ENCODE assay signal across 8 cellular contexts in genomic region chr6:87700729-87701675, GRCh38. TPM values are rescaled to one million over a fixed set of nuclear protein-coding genes. Genes with fewer than 3 reads are reported as not detected.
DNase-seq lines count a peak whose midpoint lies in the region; ATAC-seq and TF ChIP-seq lines count a peak whose summit lies in the region.

No MANE protein-coding gene starts in this region.

- H3K27ac ChIP-seq in thyroid gland: peak overlapping the region; percentile 97 to 99 (median 99)

- H3K36me3 ChIP-seq in GM06990 (ENCODE audit: control insufficient read depth, insufficient read depth, low read length) (no peaks in the 10 kb centered on the region), thyroid gland (no peaks in the 10 kb centered on the region)

- no peaks in the 10 kb centered on the region for H3K9me3 ChIP-seq in thyroid gland

- H3K4me1 Mint-ChIP-seq in activated CD8-positive, alpha-beta T cell treated with anti-CD3 and anti-CD28 coated beads for 36 hours (ENCODE audit: low read depth): peaks cover 39% of the 10 kb centered on the region
- peaks cover 31 to 52% (median 45%) of the 10 kb centered on the region in 3 donors for H3K4me1 Mint-ChIP-seq in naive B cell

- 0 to 1% methylated on average over 28 to 49 of the region's 54 CpGs for WGBS in thyroid gland, 2 donors

- peak overlapping the region; percentile 90 for H3K27ac Mint-ChIP-seq in activated CD8-positive, alpha-beta T cell treated with anti-CD3 and anti-CD28 coated beads for 36 hours
- H3K27ac Mint-ChIP-seq in naive B cell: peak overlapping the region; percentile 91 to 99 (median 98)

- H3K9me3 Mint-ChIP-seq in activated CD8-positive, alpha-beta T cell treated with anti-CD3 and anti-CD28 coated beads for 36 hours: no peaks in the 10 kb centered on the region
- H3K9me3 Mint-ChIP-seq in naive B cell: no peaks in the 10 kb centered on the region

- peak; percentile 8 for TF ChIP-seq CTCF in GM06990 (IDR thresholded peaks at IDR 0.05; ENCODE audit: insufficient read depth, low read length, poor library complexity, severe bottlenecking)
- no peak for TF ChIP-seq CTCF in activated CD8-positive, alpha-beta T cell treated with anti-CD3 and anti-CD28 coated beads for 36 hours (IDR thresholded peaks at IDR 0.05)
- no peak for TF ChIP-seq CTCF in thyroid gland (IDR thresholded peaks at IDR 0.05)

- no peaks in the 10 kb centered on the region for H3K27me3 Mint-ChIP-seq in activated CD8-positive, alpha-beta T cell treated with anti-CD3 and anti-CD28 coated beads for 36 hours
- no peaks in the 10 kb centered on the region for H3K27me3 Mint-ChIP-seq in naive B cell

- intact Hi-C loops in activated CD8-positive, alpha-beta T cell treated with anti-CD3 and anti-CD28 coated beads for 36 hours (cut with micrococcal nuclease): no loop called here
- intact Hi-C loops in thyroid gland (cut with DNase I): no loop called here

- H3K4me3 ChIP-seq in GM06990 (replicated peaks; ENCODE audit: low read depth, low read length) (peak overlapping the region; percentile 98), thyroid gland (replicated peaks in 1 of 3) (peak overlapping the region; percentile 75 to 99 (median 98))

- peak overlapping the region; percentile 86 for H3K4me3 Mint-ChIP-seq in activated CD8-positive, alpha-beta T cell treated with anti-CD3 and anti-CD28 coated beads for 36 hours
- H3K4me3 Mint-ChIP-seq in naive B cell: peak overlapping the region; percentile 81 to 99 (median 96)

- peaks cover 7% of the 10 kb centered on the region in 2 donors for H3K4me1 ChIP-seq in thyroid gland

- TF ChIP-seq POLR2A in thyroid gland (IDR thresholded peaks at IDR 0.05): no peak

- no peaks in the 10 kb centered on the region for H3K27me3 ChIP-seq in GM06990 (replicated peaks; ENCODE audit: control insufficient read depth, insufficient read depth, low read length)
- H3K27me3 ChIP-seq in thyroid gland: no peaks in the 10 kb centered on the region

- DNase-seq in GM06990 (ENCODE audit: extremely low read depth, insufficient read length): peak; percentile 54
- peak; percentile 37 to 74 for DNase-seq in NCI-H524 (lab: John Stamatoyannopoulos, UW)
- peak; percentile 68 for DNase-seq in activated CD8-positive, alpha-beta T cell treated with anti-CD3 and anti-CD28 coated beads for 36 hours
- DNase-seq in naive B cell: peak; percentile 24
- DNase-seq in thyroid gland: peak; percentile 33 to 37
- no peak for DNase-seq in mesenteric fat pad (ENCODE audit: low spot score)

- POLR2A ChIA-PET in activated CD8-positive, alpha-beta T cell treated with anti-CD3 and anti-CD28 coated beads for 36 hours (lab: Charles Lee): interaction anchor here (0.5 to 2.5 kb wide), 14 partner anchors 14 to 1262 kb away, joined by 3 to 11 read pairs (median 4); partner anchors contain the start of genes ORC3, RARS2 and SLC35A1

- ATAC-seq in HG02885 (IDR thresholded peaks at IDR 0.05; ENCODE audit: poor library complexity, unreplicated experiment) (peak; percentile 0), esophagus mucosa (peak; percentile 33), naive B cell (ENCODE audit: low read depth in 2 of 2) (peak in 1 of 2 donors; percentile 8)
- peak; percentile 28 for ATAC-seq in activated CD8-positive, alpha-beta T cell treated with anti-CD3 and anti-CD28 coated beads for 36 hours

- CTCF ChIA-PET in activated CD8-positive, alpha-beta T cell treated with anti-CD3 and anti-CD28 coated beads for 36 hours (lab: Charles Lee): no interaction called here

- H3K36me3 Mint-ChIP-seq in activated CD8-positive, alpha-beta T cell treated with anti-CD3 and anti-CD28 coated beads for 36 hours (ENCODE audit: low read depth): peaks cover 25% of the 10 kb centered on the region
- H3K36me3 Mint-ChIP-seq in naive B cell: no peaks in the 10 kb centered on the region

RNA-seq across cellular contexts. Expression of gene AKIRIN2, which starts 1.0 kb away (rescaled TPM):
- total RNA-seq in activated CD8-positive, alpha-beta T cell treated with anti-CD3 and anti-CD28 coated beads for 36 hours: 10 to 100 TPM; 42.1 to 45.6 TPM
- total RNA-seq in esophagus mucosa (47.7 TPM), thyroid gland (10 to 100 TPM; 20.1 to 24.0 (median 21.9) TPM), mesenteric fat pad (55.7 TPM)
- polyA plus RNA-seq in naive B cell (ENCODE audit: low read depth in 6 of 6): 100 to 1,000 TPM in 3 of 6 donors, 10 to 100 TPM in 3; 75.0 to 129 (median 99.1) TPM
